Comparison of ENCODE assay signal across 1 cellular context in the genomic region with DNA sequence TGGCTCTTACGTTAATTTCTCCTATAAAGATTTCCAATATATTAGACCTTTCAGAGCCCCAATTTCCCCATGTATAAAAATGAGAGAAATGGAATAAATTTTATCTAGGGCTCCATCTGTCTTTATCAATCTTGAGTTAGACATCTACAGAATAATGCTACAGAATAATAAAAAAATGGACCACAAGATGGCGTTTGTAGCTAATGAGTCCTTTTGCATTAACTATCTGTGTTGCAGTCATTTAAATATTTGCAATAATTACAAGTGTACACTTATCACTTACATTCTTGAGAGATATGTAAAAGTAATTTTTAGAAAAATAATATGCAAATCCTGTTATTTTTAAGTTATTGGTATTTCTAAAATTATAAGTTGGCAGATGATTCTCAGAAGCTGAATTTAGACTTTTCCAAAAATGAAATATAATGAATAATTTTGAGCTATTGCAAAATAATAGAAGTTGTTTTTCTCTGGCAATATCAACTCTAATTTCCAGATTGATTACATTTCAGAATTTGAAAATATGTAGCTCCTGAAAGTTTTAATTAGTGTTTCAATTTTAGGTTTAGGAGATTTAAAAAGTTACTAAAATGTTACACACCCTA.
TF ChIP-seq lines count a peak whose summit lies in the region.

No MANE protein-coding gene starts in this region.

TF ChIP-seq in liver, 16 proteins besides CTCF, POLR2A, EP300 and RAD21 (continued from another document):
- TF ChIP-seq JUND (IDR thresholded peaks at IDR 0.05): no peak
TF ChIP-seq in liver: peak in this region for 0.
